16 cellular contexts compared by ENCODE assay signal in genomic region chr12:11810160-11810559, GRCh38.
DNase-seq lines count a peak whose midpoint lies in the region; ATAC-seq lines count a peak whose summit lies in the region.
"Had no signal": no experiment of that assay in that cellular context is flagged by ENCODE, and none has a peak within 500 bp of the region (broad histone marks: within the 10 kb centered on the region; RNA-seq: fewer than 3 reads in every experiment).

No MANE protein-coding gene starts in this region.

- H3K36me3 Mint-ChIP-seq in T-helper 17 cell (ENCODE audit: low read depth): peaks cover 4% of the 10 kb centered on the region
- H3K36me3 Mint-ChIP-seq: mesothelial cell of epicardium had no signal

- H3K4me1 Mint-ChIP-seq in T-helper 17 cell: peaks cover 62% of the 10 kb centered on the region

- H3K4me1 ChIP-seq in BLaER1 treated with 17β-estradiol and CSF1 and Interleukin-3, amounts not matched to agents 10 nM and 100 nM: peaks cover 70 to 99% (median 79%) of the 10 kb centered on the region in 10 experiments
- peaks cover 34 to 35% of the 10 kb centered on the region in 2 donors for H3K4me1 ChIP-seq in mucosa of rectum (ENCODE audit: control insufficient read depth in 2 of 2, insufficient read depth in 2 of 2, low read length in 2 of 2)

- DNase-seq in Kasumi-1 (lab: John Stamatoyannopoulos, UW): peak; percentile 25 to 38
- no peak for DNase-seq in T-helper 17 cell
- DNase-seq in NCI-H1092 (lab: John Stamatoyannopoulos, UW): no peak
- DNase-seq in T1000 (lab: John Stamatoyannopoulos, UW): no peak
- DNase-seq in T-helper 1 cell: no peak
- DNase-seq: activated gamma-delta T cell; cerebellar nuclear complex; effector memory CD8-positive, alpha-beta T cell; EL; NCI-H2081; NCI-H526; right cardiac atrium had no signal

- peaks cover 0 to 19% (median 0%) of the 10 kb centered on the region in 11 experiments; a peak in 2 of 22 replicates for H4K20me1 ChIP-seq in BLaER1 treated with 17β-estradiol and CSF1 and Interleukin-3, amounts not matched to agents 10 nM and 100 nM

- H3K27me3 ChIP-seq in BLaER1 treated with 17β-estradiol and CSF1 and Interleukin-3, amounts not matched to agents 10 nM and 100 nM: no peaks in the 10 kb centered on the region
- H3K27me3 ChIP-seq in mucosa of rectum (ENCODE audit: control insufficient read depth in 2 of 2, insufficient read depth in 2 of 2, low read length in 2 of 2): no peaks in the 10 kb centered on the region

- peak overlapping the region; percentile 90 for H3K27ac Mint-ChIP-seq in T-helper 17 cell

- peak overlapping the region in 10 of 11 experiments; percentile 2 to 91 (median 82); a peak in 18 of 22 replicates for H3K27ac ChIP-seq in BLaER1 treated with 17β-estradiol and CSF1 and Interleukin-3, amounts not matched to agents 10 nM and 100 nM
- peak overlapping the region; percentile 14 to 52 for H3K27ac ChIP-seq in mucosa of rectum (ENCODE audit: low read depth in 2 of 2, low read length in 2 of 2)

- no peaks in the 10 kb centered on the region for H3K27me3 Mint-ChIP-seq in T-helper 17 cell
- H3K27me3 Mint-ChIP-seq: effector memory CD8-positive, alpha-beta T cell had no signal

- peak overlapping the region; percentile 2 to 99 (median 92); a peak in 19 of 22 replicates for H3K4me2 ChIP-seq in BLaER1 treated with 17β-estradiol and CSF1 and Interleukin-3, amounts not matched to agents 10 nM and 100 nM

- H3K9me3 ChIP-seq in BLaER1 treated with 17β-estradiol and CSF1 and Interleukin-3, amounts not matched to agents 10 nM and 100 nM (replicated peaks in 1 of 11): peaks cover 0 to 6% (median 0%) of the 10 kb centered on the region in 11 experiments; a peak in 3 of 22 replicates
- H3K9me3 ChIP-seq in T-helper 17 cell (ENCODE audit: control insufficient read depth, low read length, poor library complexity, severe bottlenecking) (no peaks in the 10 kb centered on the region), mucosa of rectum (ENCODE audit: control insufficient read depth in 2 of 2, low read length in 2 of 2) (no peaks in the 10 kb centered on the region)

- no peak overlapping the region for H3K4me3 ChIP-seq in BLaER1 treated with 17β-estradiol and CSF1 and Interleukin-3, amounts not matched to agents 10 nM and 100 nM
- H3K4me3 ChIP-seq in mucosa of rectum (ENCODE audit: low read length in 2 of 2): no peak overlapping the region

- H3K36me3 ChIP-seq in BLaER1 treated with 17β-estradiol and CSF1 and Interleukin-3, amounts not matched to agents 10 nM and 100 nM: peaks cover 0 to 60% (median 24%) of the 10 kb centered on the region in 11 experiments; a peak in 15 of 22 replicates
- H3K36me3 ChIP-seq in mucosa of rectum (ENCODE audit: control insufficient read depth in 2 of 2, insufficient read depth in 2 of 2, low read length in 2 of 2): no peaks in the 10 kb centered on the region

- ATAC-seq in T-helper 17 cell: no peak
- ATAC-seq in GM19324 (IDR thresholded peaks at IDR 0.05; ENCODE audit: low FRiP score, unreplicated experiment): no peak
- ATAC-seq: effector memory CD8-positive, alpha-beta T cell; right cardiac atrium had no signal

- peak overlapping the region in 6 of 11 experiments; percentile 25 to 66 (median 44); a peak in 9 of 22 replicates for H3K9ac ChIP-seq in BLaER1 treated with 17β-estradiol and CSF1 and Interleukin-3, amounts not matched to agents 10 nM and 100 nM
- no peak overlapping the region for H3K9ac ChIP-seq in mucosa of rectum (ENCODE audit: low read depth in 1 of 2, low read length in 2 of 2)

- no peak overlapping the region for H3K4me3 Mint-ChIP-seq in T-helper 17 cell
- H3K4me3 Mint-ChIP-seq: effector memory CD8-positive, alpha-beta T cell; mesothelial cell of epicardium had no signal

Comparison
In these comparisons a context has a peak if more than half of its experiments do, and no peak if none do; other contexts are left out.
1. H3K9ac ChIP-seq: peak in BLaER1 treated with 17β-estradiol and CSF1 and Interleukin-3, amounts not matched to agents 10 nM and 100 nM (6 of 11); none in mucosa of rectum (0 of 2).
2. DNase-seq: peak in Kasumi-1 (2 of 2); none in T-helper 17 cell (0 of 3), NCI-H1092 (single experiment), T1000 (single experiment) and T-helper 1 cell (0 of 5).